18 cellular contexts compared by ENCODE assay signal in the genomic region with DNA sequence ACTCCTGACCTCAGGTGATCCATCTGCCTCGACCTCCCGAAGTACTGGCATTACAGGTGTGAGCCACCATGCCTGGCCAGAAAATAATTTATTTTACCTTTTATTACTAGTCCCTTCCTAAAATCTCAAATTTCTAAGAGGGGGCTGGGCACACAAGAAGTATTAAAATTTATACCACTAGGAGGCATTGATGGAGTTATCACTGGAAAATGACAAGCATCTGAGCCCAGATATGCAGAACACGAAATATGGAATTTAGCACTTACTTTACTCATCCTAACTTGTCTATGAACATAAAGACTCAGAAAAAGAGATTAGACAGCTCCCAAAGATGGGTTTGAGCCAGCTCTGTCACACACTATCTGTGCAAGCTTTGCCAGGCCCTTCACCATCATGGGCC. TPM values are rescaled to one million over a fixed set of nuclear protein-coding genes. Genes with fewer than 3 reads are reported as not detected.
DNase-seq lines count a peak whose midpoint lies in the region; ATAC-seq, FAIRE-seq and TF ChIP-seq lines count a peak whose summit lies in the region.
"Had no signal": no experiment of that assay in that cellular context is flagged by ENCODE, and none has a peak within 500 bp of the region (broad histone marks: within the 10 kb centered on the region; RNA-seq: fewer than 3 reads in every experiment).

No MANE protein-coding gene starts in this region.

- H2AFZ ChIP-seq in IMR-90 (replicated peaks; ENCODE audit: low read length, poor library complexity) = no peak overlapping the region

- H3K9me3 Mint-ChIP-seq in activated naive CD8-positive, alpha-beta T cell treated with anti-CD3 and anti-CD28 coated beads, Interleukin-2, amount 50 U/mL, for 24 hours = no peaks in the 10 kb centered on the region
- H3K9me3 Mint-ChIP-seq in naive thymus-derived CD4-positive, alpha-beta T cell = no peaks in the 10 kb centered on the region
- H3K9me3 Mint-ChIP-seq: activated B cell treated with CpG ODN at 0.5 μM for 24 hours had no signal

- no peak for TF ChIP-seq POLR2A in IMR-90 (IDR thresholded peaks at IDR 0.05; ENCODE audit: low read depth, low read length)

- no peaks in the 10 kb centered on the region for H3K27me3 ChIP-seq in IMR-90 (ENCODE audit: control insufficient read depth, insufficient read depth, low read length)
- H3K27me3 ChIP-seq in naive thymus-derived CD4-positive, alpha-beta T cell (ENCODE audit: control insufficient read depth in 2 of 2, insufficient read depth in 2 of 2, low read length in 2 of 2) = no peaks in the 10 kb centered on the region
- H3K27me3 ChIP-seq: adrenal gland, heart left ventricle, suprapubic skin had no signal

- in situ Hi-C loops in IMR-90 (cut with MboI; ENCODE audit: low sequenced_read_pairs) = no loop called here

- no peak overlapping the region for H3K56ac ChIP-seq in IMR-90 (ENCODE audit: extremely low read depth, insufficient read depth, low read length)

- no peak; the same call in 1 of the 2 replicates for ATAC-seq in IMR-90 (ENCODE audit: low read depth)
- no peak for ATAC-seq in activated naive CD8-positive, alpha-beta T cell treated with anti-CD3 and anti-CD28 coated beads, Interleukin-2, amount 50 U/mL, for 24 hours
- ATAC-seq in naive thymus-derived CD4-positive, alpha-beta T cell = no peak
- ATAC-seq in GM18861 (IDR thresholded peaks at IDR 0.05; ENCODE audit: unreplicated experiment) = no peak
- ATAC-seq: heart left ventricle, sciatic nerve had no signal

- H3K27me3 Mint-ChIP-seq in activated naive CD8-positive, alpha-beta T cell treated with anti-CD3 and anti-CD28 coated beads, Interleukin-2, amount 50 U/mL, for 24 hours = no peaks in the 10 kb centered on the region
- no peaks in the 10 kb centered on the region for H3K27me3 Mint-ChIP-seq in naive thymus-derived CD4-positive, alpha-beta T cell
- H3K27me3 Mint-ChIP-seq: activated B cell treated with CpG ODN at 0.5 μM for 24 hours had no signal

- H3K9me3 ChIP-seq in IMR-90 (ENCODE audit: control insufficient read depth, insufficient read depth, low read length) = no peaks in the 10 kb centered on the region
- no peaks in the 10 kb centered on the region for H3K9me3 ChIP-seq in naive thymus-derived CD4-positive, alpha-beta T cell (ENCODE audit: control insufficient read depth in 2 of 3, low read length in 3 of 3)
- H3K9me3 ChIP-seq: adrenal gland, heart left ventricle, suprapubic skin had no signal

- intact Hi-C loops in IMR-90 (cut with micrococcal nuclease) = no loop called here
- intact Hi-C loops in naive thymus-derived CD4-positive, alpha-beta T cell (cut with micrococcal nuclease) = loop anchor here in 1 of 2 donors (5.0 kb wide), 3 partner anchors 67 to 1028 kb away; no protein-coding TSS in a partner anchor

- H3K18ac ChIP-seq in IMR-90 (ENCODE audit: low read depth, low read length) = no peak overlapping the region

- TF ChIP-seq RAD21 in IMR-90 (IDR thresholded peaks at IDR 0.05; ENCODE audit: low read length) = no peak; the same call in 1 of the 2 replicates

- CTCF ChIA-PET in IMR-90 (lab: Yijun Ruan, JAX) = no interaction called here
- CTCF ChIA-PET in naive thymus-derived CD4-positive, alpha-beta T cell (lab: Charles Lee) = interaction anchor here (1.3 kb wide), 1 partner anchor 11 kb away, joined by 5 read pairs; no protein-coding TSS in a partner anchor

- H4K91ac ChIP-seq in IMR-90 (ENCODE audit: insufficient read depth, low read depth, low read length) = no peak overlapping the region

- no peak overlapping the region for H3K27ac ChIP-seq in IMR-90 (ENCODE audit: insufficient read depth, low read length)
- no peak overlapping the region for H3K27ac ChIP-seq in naive thymus-derived CD4-positive, alpha-beta T cell (ENCODE audit: low read depth, low read length)
- H3K27ac ChIP-seq: adrenal gland, heart left ventricle, suprapubic skin had no signal

- peaks cover 71% of the 10 kb centered on the region for H3K36me3 Mint-ChIP-seq in activated naive CD8-positive, alpha-beta T cell treated with anti-CD3 and anti-CD28 coated beads, Interleukin-2, amount 50 U/mL, for 24 hours (ENCODE audit: low read depth)
- peaks cover 3 to 47% (median 28%) of the 10 kb centered on the region in 5 donors for H3K36me3 Mint-ChIP-seq in naive thymus-derived CD4-positive, alpha-beta T cell

- FAIRE-seq in D721Med (lab: Jason Lieb, UNC) = no peak

- peak; percentile 8 for TF ChIP-seq CTCF in D721Med (IDR thresholded peaks at IDR 0.05; ENCODE audit: insufficient read depth, missing control alignments)
- TF ChIP-seq CTCF in IMR-90 (conservative IDR thresholded peaks at IDR 0.05; ENCODE audit: low read depth, low read length) = peak; percentile 14; the same call in 1 of the 2 replicates

- DNase-seq in D721Med (ENCODE audit: insufficient read length, low spot score) = no peak
- no peak for DNase-seq in IMR-90
- no peak for DNase-seq in activated naive CD8-positive, alpha-beta T cell treated with anti-CD3 and anti-CD28 coated beads, Interleukin-2, amount 50 U/mL, for 24 hours
- no peak for DNase-seq in naive thymus-derived CD4-positive, alpha-beta T cell
- no peak for DNase-seq in COLO668 (lab: John Stamatoyannopoulos, UW; ENCODE audit: unreplicated experiment)
- no peak for DNase-seq in dermis blood vessel endothelial cell
- DNase-seq: activated B cell treated with CpG ODN at 0.5 μM for 24 hours; adrenal gland; C1 segment of cervical spinal cord; DMS79 treated with DMSO at 0.1 percent for 48 hours; heart left ventricle; islet precursor cell; NCI-H1930; NCI-H524; stimulated activated CD4-positive, alpha-beta T cell treated with anti-CD3 and anti-CD28 coated beads, Interleukin-2, amount 100 ng/mL, for 24 hours had no signal

- no peak overlapping the region for H4K8ac ChIP-seq in IMR-90 (ENCODE audit: low read depth in 2 of 2, low read length in 2 of 2)

- dilution Hi-C loops in IMR-90 (cut with HindIII; ENCODE audit: low sequenced_read_pairs, unreplicated experiment) = no loop called here

- no peak overlapping the region for H2BK20ac ChIP-seq in IMR-90 (ENCODE audit: low read depth, low read length)

- H3K9me1 ChIP-seq in IMR-90 (ENCODE audit: insufficient read depth, low read length) = peaks cover 3% of the 10 kb centered on the region; the same call in 1 of the 2 replicates

- no peak overlapping the region for H2AK5ac ChIP-seq in IMR-90 (ENCODE audit: low read depth, low read length)

- POLR2A ChIA-PET in IMR-90 (lab: Charles Lee; ENCODE audit: unreplicated experiment) = no interaction called here
- POLR2A ChIA-PET in naive thymus-derived CD4-positive, alpha-beta T cell (lab: Charles Lee) = interaction anchor here (1.0 to 2.5 kb wide), 2 partner anchors 54 to 102 kb away, joined by 3 to 9 read pairs; partner anchors contain the start of gene STAT3

- no peak overlapping the region for H3K4me2 ChIP-seq in IMR-90 (ENCODE audit: low read depth, low read length)

- H4K5ac ChIP-seq in IMR-90 (ENCODE audit: low read depth, low read length) = no peak overlapping the region

- peaks cover 17 to 33% of the 10 kb centered on the region in 2 experiments for H3K79me1 ChIP-seq in IMR-90 (ENCODE audit: low read depth in 1 of 2, low read length in 2 of 2)

- H2BK15ac ChIP-seq in IMR-90 (ENCODE audit: low read depth, low read length) = no peak overlapping the region

- peaks cover 4% of the 10 kb centered on the region; the same call in 1 of the 2 replicates for H4K20me1 ChIP-seq in IMR-90 (ENCODE audit: insufficient read depth, low read length)

- H3K4me1 ChIP-seq in IMR-90 (ENCODE audit: control insufficient read depth, insufficient read depth, low read length) = peaks cover 1% of the 10 kb centered on the region; the same call in 1 of the 2 replicates
- H3K4me1 ChIP-seq in naive thymus-derived CD4-positive, alpha-beta T cell (ENCODE audit: control insufficient read depth in 2 of 2, insufficient read depth in 2 of 2, low read length in 2 of 2) = peaks cover 9 to 18% of the 10 kb centered on the region in 2 donors
- H3K4me1 ChIP-seq: adrenal gland had no signal

- H3K27ac Mint-ChIP-seq in activated naive CD8-positive, alpha-beta T cell treated with anti-CD3 and anti-CD28 coated beads, Interleukin-2, amount 50 U/mL, for 24 hours = peak overlapping the region; percentile 49
- H3K27ac Mint-ChIP-seq in naive thymus-derived CD4-positive, alpha-beta T cell = peak overlapping the region in 7 of 9 donors; percentile 33 to 84 (median 59)
- H3K27ac Mint-ChIP-seq: activated B cell treated with CpG ODN at 0.5 μM for 24 hours had no signal

- H3K9ac ChIP-seq in IMR-90 (ENCODE audit: low read depth, low read length) = no peak overlapping the region

- H3K4me3 ChIP-seq in IMR-90 (ENCODE audit: insufficient read depth, low read depth, low read length) = no peak overlapping the region
- no peak overlapping the region for H3K4me3 ChIP-seq in naive thymus-derived CD4-positive, alpha-beta T cell (ENCODE audit: low read length)
- H3K4me3 ChIP-seq: adrenal gland, heart left ventricle, suprapubic skin had no signal

- no peak overlapping the region for H2BK5ac ChIP-seq in IMR-90 (ENCODE audit: low read depth, low read length, poor library complexity, severe bottlenecking)

- peaks cover 61% of the 10 kb centered on the region for H3K4me1 Mint-ChIP-seq in activated naive CD8-positive, alpha-beta T cell treated with anti-CD3 and anti-CD28 coated beads, Interleukin-2, amount 50 U/mL, for 24 hours
- H3K4me1 Mint-ChIP-seq in naive thymus-derived CD4-positive, alpha-beta T cell = peaks cover 6 to 56% (median 22%) of the 10 kb centered on the region in 7 donors

- H2AK9ac ChIP-seq in IMR-90 (replicated peaks; ENCODE audit: low read depth, low read length, poor library complexity) = no peak overlapping the region

- peaks cover 61% of the 10 kb centered on the region for H3K36me3 ChIP-seq in IMR-90 (ENCODE audit: control insufficient read depth, insufficient read depth, low read length)
- peaks cover 8 to 78% (median 28%) of the 10 kb centered on the region in 3 experiments for H3K36me3 ChIP-seq in naive thymus-derived CD4-positive, alpha-beta T cell (ENCODE audit: control insufficient read depth in 2 of 3, insufficient read depth in 3 of 3, low read length in 3 of 3)

- no peak overlapping the region for H3K4me3 Mint-ChIP-seq in activated naive CD8-positive, alpha-beta T cell treated with anti-CD3 and anti-CD28 coated beads, Interleukin-2, amount 50 U/mL, for 24 hours
- no peak overlapping the region for H3K4me3 Mint-ChIP-seq in naive thymus-derived CD4-positive, alpha-beta T cell
- H3K4me3 Mint-ChIP-seq: activated B cell treated with CpG ODN at 0.5 μM for 24 hours had no signal

- no peak overlapping the region for H3K23ac ChIP-seq in IMR-90 (ENCODE audit: low read depth, low read length)

- H2BK120ac ChIP-seq in IMR-90 (ENCODE audit: low read depth, low read length) = no peak overlapping the region

- H3K14ac ChIP-seq in IMR-90 (replicated peaks; ENCODE audit: low read depth, low read length) = no peak overlapping the region

- no TSS peak for BruUV-seq in IMR-90 (replicated peaks; lab: Mats Ljungman, UMichigan)

- no CpG with 5 or more reads among the region's 3 CpGs for WGBS in IMR-90 (ENCODE audit: extremely low coverage in 2 of 2, insufficient read length in 1 of 2), 2 experiments

- no peak overlapping the region for H3K4ac ChIP-seq in IMR-90 (ENCODE audit: low read depth, low read length)

RNA-seq across cellular contexts. Expression of gene STAT5A, which starts 46.4 kb away (rescaled TPM):
- total RNA-seq in IMR-90 (2012; rRNA removed) (1.3 and 1.4 TPM in 2 replicates), dermis blood vessel endothelial cell (51.4 and 60.2 TPM in 2 replicates)
- polyA plus RNA-seq in IMR-90 (2012; rRNA removed) = 1.4 and 1.5 TPM in 2 replicates
- 1.9 and 2.0 TPM in 2 replicates for polyA plus RNA-seq in IMR-90 (2012; cell fraction: cytosol; rRNA removed)
- polyA plus RNA-seq in IMR-90 (2012; cell fraction: nucleus; rRNA removed; ENCODE audit: low replicate concordance) = 5.2 and 5.6 TPM in 2 replicates
- total RNA-seq in naive thymus-derived CD4-positive, alpha-beta T cell = 100 to 1,000 TPM; 111 to 162 (median 150) TPM
- 100 to 1,000 TPM in 1 of 2 donors, 10 to 100 TPM in 1; 72.8 to 150 TPM for polyA plus RNA-seq in naive thymus-derived CD4-positive, alpha-beta T cell

RNA-seq across cellular contexts. Expression of gene STAT3, which starts 53.6 kb away (rescaled TPM):
- total RNA-seq in IMR-90 (2012; rRNA removed) (61.9 and 66.3 TPM in 2 replicates), dermis blood vessel endothelial cell (131 and 179 TPM in 2 replicates)
- polyA plus RNA-seq in IMR-90 (2012; rRNA removed) = 47.2 and 48.0 TPM in 2 replicates
- polyA plus RNA-seq in IMR-90 (2012; cell fraction: cytosol; rRNA removed) = 28.3 and 33.2 TPM in 2 replicates
- 56.6 and 109 TPM in 2 replicates for polyA plus RNA-seq in IMR-90 (2012; cell fraction: nucleus; rRNA removed; ENCODE audit: low replicate concordance)
- 100 to 1,000 TPM; 133 to 275 (median 231) TPM for total RNA-seq in naive thymus-derived CD4-positive, alpha-beta T cell
- polyA plus RNA-seq in naive thymus-derived CD4-positive, alpha-beta T cell = 100 to 1,000 TPM; 159 to 189 TPM

RNA-seq across cellular contexts. Expression of gene STAT5B, which starts 58.5 kb away (rescaled TPM):
- total RNA-seq in IMR-90 (2012; rRNA removed) = 21.7 and 24.4 TPM in 2 replicates
- polyA plus RNA-seq in IMR-90 (2012; rRNA removed) = 28.7 and 29.6 TPM in 2 replicates
- polyA plus RNA-seq in IMR-90 (2012; cell fraction: cytosol; rRNA removed) = 11.6 and 14.8 TPM in 2 replicates
- polyA plus RNA-seq in IMR-90 (2012; cell fraction: nucleus; rRNA removed; ENCODE audit: low replicate concordance) = 95.5 and 119 TPM in 2 replicates
- total RNA-seq in naive thymus-derived CD4-positive, alpha-beta T cell = 100 to 1,000 TPM; 143 to 192 (median 183) TPM
- polyA plus RNA-seq in naive thymus-derived CD4-positive, alpha-beta T cell = 100 to 1,000 TPM in 1 of 2 donors, 10 to 100 TPM in 1; 98.0 to 135 TPM
- total RNA-seq in dermis blood vessel endothelial cell = 46.3 and 46.8 TPM in 2 replicates

Comparison
In these comparisons a context has a peak if more than half of its experiments do, and no peak if none do; other contexts are left out.
1. RNA of gene STAT5A, which starts 46.4 kb away (total RNA-seq): 111 to 162 TPM in naive thymus-derived CD4-positive, alpha-beta T cell and 51.4 to 60.2 TPM in dermis blood vessel endothelial cell; 1.3 to 1.4 TPM in IMR-90; every median in the first group is over 10 times any median in the second.